3 cellular contexts compared by ENCODE assay signal in genomic region chr10:125225051-125225450, GRCh38.
TF ChIP-seq lines count a peak whose summit lies in the region.

No MANE protein-coding gene starts in this region.

TF ChIP-seq in A549, 52 proteins besides CTCF, POLR2A, EP300 and RAD21:
- TF ChIP-seq SMC3 (IDR thresholded peaks at IDR 0.05) (no peak), ZFP36 (IDR thresholded peaks at IDR 0.05; ENCODE audit: borderline replicate concordance, partially characterized antibody) (peak; percentile 18), MAX (IDR thresholded peaks at IDR 0.05) (no peak)

TF ChIP-seq in IMR-90, 13 proteins besides CTCF, POLR2A, EP300 and RAD21:
- no peak for TF ChIP-seq RCOR1 (IDR thresholded peaks at IDR 0.05; ENCODE audit: insufficient replicate concordance, low read length)
TF ChIP-seq in IMR-90: peak in this region for 0.

TF ChIP-seq in H1, 55 proteins besides CTCF, POLR2A, EP300 and RAD21:
- TF ChIP-seq KDM1A (IDR thresholded peaks at IDR 0.05; ENCODE audit: borderline replicate concordance, low read length) (0 out of 2 replicates have a peak, but pooled peaks have one; percentile 41), EGR1 (IDR thresholded peaks at IDR 0.05; ENCODE audit: borderline replicate concordance, low read depth, low read length) (no peak), SIX5 (IDR thresholded peaks at IDR 0.05; ENCODE audit: low read depth, low read length) (no peak), FOSL1 (IDR thresholded peaks at IDR 0.05; ENCODE audit: insufficient read depth, low read depth, low read length) (no peak), SAP30 (IDR thresholded peaks at IDR 0.05; ENCODE audit: insufficient read depth, insufficient replicate concordance, low read length) (no peak), GABPA (IDR thresholded peaks at IDR 0.05; ENCODE audit: borderline replicate concordance, insufficient read depth, low read length) (no peak)
TF ChIP-seq in H1: peak in this region for 1.
